In genomic region chr15:71124937-71125755, GRCh38 we compare ENCODE assay signal across 2 cellular contexts.
TF ChIP-seq lines count a peak whose summit lies in the region.

No MANE protein-coding gene starts in this region.

TF ChIP-seq in GM23338, 12 proteins besides CTCF, POLR2A, EP300 and RAD21:
- TF ChIP-seq STAT1 (IDR thresholded peaks at IDR 0.05; ENCODE audit: unreplicated experiment) (no peak), ZNF331 (CRISPR knock-in tag; IDR thresholded peaks at IDR 0.05; ENCODE audit: low read depth) (no peak), EZH2 (IDR thresholded peaks at IDR 0.05; ENCODE audit: low read depth, unreplicated experiment) (no peak), CREB1 (CRISPR knock-in tag; IDR thresholded peaks at IDR 0.05; ENCODE audit: low read depth) (no peak), ZNF114 (CRISPR knock-in tag; IDR thresholded peaks at IDR 0.05) (no peak), ETS1 (IDR thresholded peaks at IDR 0.05) (no peak), JUNB (IDR thresholded peaks at IDR 0.05; ENCODE audit: unreplicated experiment) (no peak), EZH2phosphoT487 (IDR thresholded peaks at IDR 0.05; ENCODE audit: unreplicated experiment) (no peak), POLR2AphosphoS5 (IDR thresholded peaks at IDR 0.05; ENCODE audit: low read depth) (no peak), NANOG (IDR thresholded peaks at IDR 0.05; ENCODE audit: borderline replicate concordance) (no peak), REST (IDR thresholded peaks at IDR 0.05; ENCODE audit: unreplicated experiment) (no peak)
- TF ChIP-seq, protein P1, sequence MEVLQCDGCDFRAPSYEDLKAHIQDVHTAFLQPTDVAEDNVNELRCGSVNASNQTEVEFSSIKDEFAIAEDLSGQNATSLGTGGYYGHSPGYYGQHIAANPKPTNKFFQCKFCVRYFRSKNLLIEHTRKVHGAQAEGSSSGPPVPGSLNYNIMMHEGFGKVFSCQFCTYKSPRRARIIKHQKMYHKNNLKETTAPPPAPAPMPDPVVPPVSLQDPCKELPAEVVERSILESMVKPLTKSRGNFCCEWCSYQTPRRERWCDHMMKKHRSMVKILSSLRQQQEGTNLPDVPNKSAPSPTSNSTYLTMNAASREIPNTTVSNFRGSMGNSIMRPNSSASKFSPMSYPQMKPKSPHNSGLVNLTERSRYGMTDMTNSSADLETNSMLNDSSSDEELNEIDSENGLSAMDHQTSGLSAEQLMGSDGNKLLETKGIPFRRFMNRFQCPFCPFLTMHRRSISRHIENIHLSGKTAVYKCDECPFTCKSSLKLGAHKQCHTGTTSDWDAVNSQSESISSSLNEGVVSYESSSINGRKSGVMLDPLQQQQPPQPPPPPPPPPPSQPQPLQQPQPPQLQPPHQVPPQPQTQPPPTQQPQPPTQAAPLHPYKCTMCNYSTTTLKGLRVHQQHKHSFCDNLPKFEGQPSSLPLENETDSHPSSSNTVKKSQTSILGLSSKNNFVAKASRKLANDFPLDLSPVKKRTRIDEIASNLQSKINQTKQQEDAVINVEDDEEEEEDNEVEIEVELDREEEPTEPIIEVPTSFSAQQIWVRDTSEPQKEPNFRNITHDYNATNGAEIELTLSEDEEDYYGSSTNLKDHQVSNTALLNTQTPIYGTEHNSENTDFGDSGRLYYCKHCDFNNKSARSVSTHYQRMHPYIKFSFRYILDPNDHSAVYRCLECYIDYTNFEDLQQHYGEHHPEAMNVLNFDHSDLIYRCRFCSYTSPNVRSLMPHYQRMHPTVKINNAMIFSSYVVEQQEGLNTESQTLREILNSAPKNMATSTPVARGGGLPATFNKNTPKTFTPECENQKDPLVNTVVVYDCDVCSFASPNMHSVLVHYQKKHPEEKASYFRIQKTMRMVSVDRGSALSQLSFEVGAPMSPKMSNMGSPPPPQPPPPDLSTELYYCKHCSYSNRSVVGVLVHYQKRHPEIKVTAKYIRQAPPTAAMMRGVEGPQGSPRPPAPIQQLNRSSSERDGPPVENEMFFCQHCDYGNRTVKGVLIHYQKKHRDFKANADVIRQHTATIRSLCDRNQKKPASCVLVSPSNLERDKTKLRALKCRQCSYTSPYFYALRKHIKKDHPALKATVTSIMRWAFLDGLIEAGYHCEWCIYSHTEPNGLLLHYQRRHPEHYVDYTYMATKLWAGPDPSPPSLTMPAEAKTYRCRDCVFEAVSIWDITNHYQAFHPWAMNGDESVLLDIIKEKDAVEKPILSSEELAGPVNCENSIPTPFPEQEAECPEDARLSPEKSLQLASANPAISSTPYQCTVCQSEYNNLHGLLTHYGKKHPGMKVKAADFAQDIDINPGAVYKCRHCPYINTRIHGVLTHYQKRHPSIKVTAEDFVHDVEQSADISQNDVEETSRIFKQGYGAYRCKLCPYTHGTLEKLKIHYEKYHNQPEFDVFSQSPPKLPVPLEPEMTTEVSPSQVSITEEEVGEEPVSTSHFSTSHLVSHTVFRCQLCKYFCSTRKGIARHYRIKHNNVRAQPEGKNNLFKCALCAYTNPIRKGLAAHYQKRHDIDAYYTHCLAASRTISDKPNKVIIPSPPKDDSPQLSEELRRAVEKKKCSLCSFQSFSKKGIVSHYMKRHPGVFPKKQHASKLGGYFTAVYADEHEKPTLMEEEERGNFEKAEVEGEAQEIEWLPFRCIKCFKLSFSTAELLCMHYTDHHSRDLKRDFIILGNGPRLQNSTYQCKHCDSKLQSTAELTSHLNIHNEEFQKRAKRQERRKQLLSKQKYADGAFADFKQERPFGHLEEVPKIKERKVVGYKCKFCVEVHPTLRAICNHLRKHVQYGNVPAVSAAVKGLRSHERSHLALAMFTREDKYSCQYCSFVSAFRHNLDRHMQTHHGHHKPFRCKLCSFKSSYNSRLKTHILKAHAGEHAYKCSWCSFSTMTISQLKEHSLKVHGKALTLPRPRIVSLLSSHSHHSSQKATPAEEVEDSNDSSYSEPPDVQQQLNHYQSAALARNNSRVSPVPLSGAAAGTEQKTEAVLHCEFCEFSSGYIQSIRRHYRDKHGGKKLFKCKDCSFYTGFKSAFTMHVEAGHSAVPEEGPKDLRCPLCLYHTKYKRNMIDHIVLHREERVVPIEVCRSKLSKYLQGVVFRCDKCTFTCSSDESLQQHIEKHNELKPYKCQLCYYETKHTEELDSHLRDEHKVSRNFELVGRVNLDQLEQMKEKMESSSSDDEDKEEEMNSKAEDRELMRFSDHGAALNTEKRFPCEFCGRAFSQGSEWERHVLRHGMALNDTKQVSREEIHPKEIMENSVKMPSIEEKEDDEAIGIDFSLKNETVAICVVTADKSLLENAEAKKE (CRISPR knock-in tag; IDR thresholded peaks at IDR 0.05): no peak

TF ChIP-seq in H1, 55 proteins besides CTCF, POLR2A, EP300 and RAD21:
- TF ChIP-seq BCL11A (IDR thresholded peaks at IDR 0.05; ENCODE audit: low read depth in 2 of 2, low read length in 2 of 2): no peak
- no peak for TF ChIP-seq RBBP5 (IDR thresholded peaks at IDR 0.05; ENCODE audit: borderline replicate concordance, low read depth, low read length)
- TF ChIP-seq KDM5A (IDR thresholded peaks at IDR 0.05; ENCODE audit: low read length): no peak
- no peak for TF ChIP-seq SIX5 (IDR thresholded peaks at IDR 0.05; ENCODE audit: low read depth, low read length)
- TF ChIP-seq CBX8 (IDR thresholded peaks at IDR 0.05; ENCODE audit: borderline replicate concordance, low read depth, low read length): no peak
- TF ChIP-seq HDAC6 (IDR thresholded peaks at IDR 0.05; ENCODE audit: low read depth, low read length): no peak
- TF ChIP-seq YY1 (IDR thresholded peaks at IDR 0.05; ENCODE audit: low read depth, low read length): no peak
